ENCODE assay signal across 15 cellular contexts in genomic region chr7:30772984-30773383, GRCh38. TPM values are rescaled to one million over a fixed set of nuclear protein-coding genes. Genes with fewer than 3 reads are reported as not detected.
DNase-seq lines count a peak whose midpoint lies in the region; ATAC-seq, FAIRE-seq and TF ChIP-seq lines count a peak whose summit lies in the region.
"Had no signal": no experiment of that assay in that cellular context is flagged by ENCODE, and none has a peak within 500 bp of the region (broad histone marks: within the 10 kb centered on the region; RNA-seq: fewer than 3 reads in every experiment).

No MANE protein-coding gene starts in this region.

- POLR2A ChIA-PET in CD8-positive, alpha-beta memory T cell (lab: Charles Lee) = no interaction called here
- POLR2A ChIA-PET in K562 (lab: Yijun Ruan, JAX) = interaction anchor here (0.9 to 1.2 kb wide), 2 partner anchors 9 to 93 kb away, joined by 3 read pairs; no protein-coding TSS in a partner anchor

- no peak overlapping the region for H3K27ac ChIP-seq in ACC112 (ENCODE audit: low read depth, low read length)
- peak overlapping the region; percentile 72 for H3K27ac ChIP-seq in CD8-positive, alpha-beta memory T cell (ENCODE audit: low read depth, low read length)
- no peak overlapping the region for H3K27ac ChIP-seq in K562 (ENCODE audit: extremely low read depth, low read depth, low read length)
- H3K27ac ChIP-seq: KMS-11 had no signal

- TF ChIP-seq EP300 in K562 (IDR thresholded peaks at IDR 0.05; ENCODE audit: low read length) = no peak

- H3K27me3 Mint-ChIP-seq in CD8-positive, alpha-beta memory T cell = no peaks in the 10 kb centered on the region
- peaks cover 2% of the 10 kb centered on the region for H3K27me3 Mint-ChIP-seq in nephron (ENCODE audit: low read depth)
- no peaks in the 10 kb centered on the region for H3K27me3 Mint-ChIP-seq in effector memory CD8-positive, alpha-beta T cell

- H3K9me3 Mint-ChIP-seq in CD8-positive, alpha-beta memory T cell = no peaks in the 10 kb centered on the region
- no peaks in the 10 kb centered on the region for H3K9me3 Mint-ChIP-seq in nephron
- no peaks in the 10 kb centered on the region for H3K9me3 Mint-ChIP-seq in effector memory CD8-positive, alpha-beta T cell
- no peaks in the 10 kb centered on the region for H3K9me3 Mint-ChIP-seq in stimulated activated effector memory CD8-positive, alpha-beta T cell treated with anti-CD3 and anti-CD28 coated beads, Interleukin-12 subunit alpha, Interleukin-12 subunit beta, amount 100 ng/mL, for 72 hours

- H3K79me2 ChIP-seq in ACC112 (ENCODE audit: control insufficient read depth, insufficient read depth, low read length, unreplicated experiment) (peaks cover 10% of the 10 kb centered on the region), K562 (ENCODE audit: control insufficient read depth, insufficient read depth, low read length) (peaks cover 63% of the 10 kb centered on the region)

- H2AFZ ChIP-seq in ACC112 (ENCODE audit: low read length, unreplicated experiment) (no peak overlapping the region), K562 (ENCODE audit: low read depth, low read length) (no peak overlapping the region)

- H3K36me3 ChIP-seq in ACC112 (ENCODE audit: insufficient read depth, low read length) (no peaks in the 10 kb centered on the region), K562 (ENCODE audit: control insufficient read depth, insufficient read depth, low read length) (peaks cover 15% of the 10 kb centered on the region)
- H3K36me3 ChIP-seq in CD8-positive, alpha-beta memory T cell (ENCODE audit: insufficient read depth, low read length) = no peaks in the 10 kb centered on the region

- TF ChIP-seq CTCF in K562 (IDR thresholded peaks at IDR 0.05 in 2 of 3, conservative IDR thresholded peaks at IDR 0.05 in 1 of 3; ENCODE audit: insufficient read depth in 2 of 3, low read depth in 1 of 3, low read length in 3 of 3) (no peak), nephron (IDR thresholded peaks at IDR 0.05; ENCODE audit: unreplicated experiment in 3 of 3) (no peak)

- no peak for TF ChIP-seq POLR2A in K562 (conservative IDR thresholded peaks at IDR 0.05)

- H3K9me3 ChIP-seq in CD8-positive, alpha-beta memory T cell (ENCODE audit: low read length) = no peaks in the 10 kb centered on the region
- no peaks in the 10 kb centered on the region for H3K9me3 ChIP-seq in K562 (replicated peaks; ENCODE audit: control insufficient read depth, insufficient read depth, low read depth, low read length)

- H4K20me1 ChIP-seq in K562 (replicated peaks; ENCODE audit: control insufficient read depth, insufficient read depth, low read length) = no peaks in the 10 kb centered on the region

- no peak overlapping the region for H3K27ac Mint-ChIP-seq in CD8-positive, alpha-beta memory T cell
- H3K27ac Mint-ChIP-seq in nephron = no peak overlapping the region
- H3K27ac Mint-ChIP-seq in effector memory CD8-positive, alpha-beta T cell = no peak overlapping the region
- H3K27ac Mint-ChIP-seq in stimulated activated effector memory CD8-positive, alpha-beta T cell treated with anti-CD3 and anti-CD28 coated beads, Interleukin-12 subunit alpha, Interleukin-12 subunit beta, amount 100 ng/mL, for 72 hours = no peak overlapping the region

- H3K4me1 ChIP-seq in ACC112 (ENCODE audit: control insufficient read depth, insufficient read depth, low read length, unreplicated experiment) (peaks cover 7% of the 10 kb centered on the region), K562 (replicated peaks in 1 of 2; ENCODE audit: control insufficient read depth in 2 of 2, insufficient read depth in 2 of 2, low read length in 2 of 2) (peaks cover 19 to 24% of the 10 kb centered on the region in 2 experiments)
- no peaks in the 10 kb centered on the region for H3K4me1 ChIP-seq in CD8-positive, alpha-beta memory T cell (ENCODE audit: insufficient read depth, low read length)

- intact Hi-C loops in K562 (cut with micrococcal nuclease) = loop anchor here (5.0 kb wide), 1 partner anchor 491 kb away; the partner anchor contains the start of gene ZNRF2

- DNase-seq in CD8-positive, alpha-beta memory T cell = no peak
- DNase-seq in K562 (ENCODE audit: extremely low read depth in 1 of 4, low spot score in 3 of 4) = no peak
- no peak for DNase-seq in effector memory CD8-positive, alpha-beta T cell
- no peak for DNase-seq in stimulated activated effector memory CD8-positive, alpha-beta T cell treated with anti-CD3 and anti-CD28 coated beads, Interleukin-12 subunit alpha, Interleukin-12 subunit beta, amount 100 ng/mL, for 72 hours (ENCODE audit: low spot score in 2 of 2)
- no peak for DNase-seq in NCI-H146 (lab: John Stamatoyannopoulos, UW)
- DNase-seq: DMS53, NCI-H187 treated with DMSO at 0.1 percent for 48 hours, NCI-H226, NCI-H524, NCI-H82 had no signal

- WGBS in K562 (ENCODE audit: insufficient coverage, low coverage, missing lambda C conversion rate) = 60% methylated on average over 6 of the region's 6 CpGs

- peak overlapping the region; percentile 80; the same call in 1 of the 2 replicates for H3K4me2 ChIP-seq in K562 (ENCODE audit: insufficient read depth, low read length)

- H3K4me3 Mint-ChIP-seq in CD8-positive, alpha-beta memory T cell = peak overlapping the region in 1 of 7 donors; percentile 90
- H3K4me3 Mint-ChIP-seq in nephron = peak overlapping the region in 2 of 3 experiments; percentile 93
- H3K4me3 Mint-ChIP-seq in effector memory CD8-positive, alpha-beta T cell = no peak overlapping the region
- H3K4me3 Mint-ChIP-seq in stimulated activated effector memory CD8-positive, alpha-beta T cell treated with anti-CD3 and anti-CD28 coated beads, Interleukin-12 subunit alpha, Interleukin-12 subunit beta, amount 100 ng/mL, for 72 hours = no peak overlapping the region

- CTCF ChIA-PET in CD8-positive, alpha-beta memory T cell (lab: Charles Lee) = no interaction called here
- CTCF ChIA-PET in K562 (lab: Yijun Ruan, JAX; ENCODE audit: low intra/inter-chr PET ratio) = no interaction called here

- FAIRE-seq in K562 (lab: Jason Lieb, UNC) = no peak
- FAIRE-seq: HepG2 had no signal

- in situ Hi-C loops in K562 (cut with MboI) = no loop called here

- peaks cover 9 to 12% (median 11%) of the 10 kb centered on the region in 3 donors for H3K4me1 Mint-ChIP-seq in CD8-positive, alpha-beta memory T cell
- H3K4me1 Mint-ChIP-seq in nephron = peaks cover 19% of the 10 kb centered on the region
- peaks cover 3 to 4% of the 10 kb centered on the region in 2 donors for H3K4me1 Mint-ChIP-seq in effector memory CD8-positive, alpha-beta T cell (ENCODE audit: low read depth in 2 of 2)
- H3K4me1 Mint-ChIP-seq in stimulated activated effector memory CD8-positive, alpha-beta T cell treated with anti-CD3 and anti-CD28 coated beads, Interleukin-12 subunit alpha, Interleukin-12 subunit beta, amount 100 ng/mL, for 72 hours = peaks cover 6% of the 10 kb centered on the region

- TF ChIP-seq RAD21 in K562 (CRISPR knock-in tag; conservative IDR thresholded peaks at IDR 0.05 in 1 of 2, IDR thresholded peaks at IDR 0.05 in 1 of 2) = no peak

- peaks cover 2% of the 10 kb centered on the region for H3K9me1 ChIP-seq in K562 (ENCODE audit: control insufficient read depth, insufficient read depth, low read length)

- H3K36me3 Mint-ChIP-seq in CD8-positive, alpha-beta memory T cell = peaks cover 0 to 2% (median 0%) of the 10 kb centered on the region in 3 donors
- no peaks in the 10 kb centered on the region for H3K36me3 Mint-ChIP-seq in nephron (ENCODE audit: low read depth)
- peaks cover 3% of the 10 kb centered on the region for H3K36me3 Mint-ChIP-seq in effector memory CD8-positive, alpha-beta T cell (ENCODE audit: insufficient read depth)
- H3K36me3 Mint-ChIP-seq in stimulated activated effector memory CD8-positive, alpha-beta T cell treated with anti-CD3 and anti-CD28 coated beads, Interleukin-12 subunit alpha, Interleukin-12 subunit beta, amount 100 ng/mL, for 72 hours = no peaks in the 10 kb centered on the region

- ATAC-seq in K562 (no peak), GM21529 (IDR thresholded peaks at IDR 0.05; ENCODE audit: unreplicated experiment) (no peak)
- ATAC-seq in effector memory CD8-positive, alpha-beta T cell (replicated peaks) = no peak
- ATAC-seq in stimulated activated effector memory CD8-positive, alpha-beta T cell treated with anti-CD3 and anti-CD28 coated beads, Interleukin-12 subunit alpha, Interleukin-12 subunit beta, amount 100 ng/mL, for 72 hours = no peak

- H3K27me3 ChIP-seq in ACC112 (ENCODE audit: insufficient read depth, low read length) = no peaks in the 10 kb centered on the region
- no peaks in the 10 kb centered on the region for H3K27me3 ChIP-seq in CD8-positive, alpha-beta memory T cell (ENCODE audit: insufficient read depth, low read length, poor library complexity, severe bottlenecking)
- H3K27me3 ChIP-seq in K562 (ENCODE audit: control insufficient read depth in 2 of 2, insufficient read depth in 2 of 2, low read length in 2 of 2) = no peaks in the 10 kb centered on the region

- H3K4me3 ChIP-seq in ACC112 (ENCODE audit: low read depth, low read length) (peak overlapping the region; percentile 94; the same call in 1 of the 2 replicates), K562 (no peak overlapping the region)
- no peak overlapping the region for H3K4me3 ChIP-seq in CD8-positive, alpha-beta memory T cell (ENCODE audit: low read length)

- H3K9ac ChIP-seq in K562 (ENCODE audit: insufficient read depth in 1 of 2, low read depth in 2 of 2, low read length in 2 of 2) = no peak overlapping the region; a peak in 1 of 4 replicates

- BruUV-seq in K562 (replicated peaks; lab: Mats Ljungman, UMichigan) = no TSS peak

RNA-seq across cellular contexts. Expression of gene MINDY4, which starts 1.8 kb away (rescaled TPM):
- total RNA-seq in CD8-positive, alpha-beta memory T cell = 1 to 10 TPM; 2.4 to 2.6 TPM
- 1.0 TPM for polyA plus RNA-seq in CD8-positive, alpha-beta memory T cell
- 30.4 and 31.9 TPM in 2 replicates for total RNA-seq in K562 (2011; cell fraction: chromatin; rRNA removed; ENCODE audit: low replicate concordance)
- 15.9 and 17.5 TPM in 2 replicates for total RNA-seq in K562 (2011; cell fraction: nucleolus; rRNA removed)
- total RNA-seq in K562 (2011; cell fraction: nucleoplasm; rRNA removed) = 20.6 and 29.6 TPM in 2 replicates
- total RNA-seq in K562 (2014; rRNA removed) = 11.0 and 13.0 TPM in 2 replicates
- 9.9 and 11.9 TPM in 2 replicates for total RNA-seq in K562 (2014; rRNA removed; fragmentation: Illumina TruSeq; extraction: Trizol)
- 14.1 and 14.4 TPM in 2 replicates for total RNA-seq in K562 (2015; rRNA removed; fragmentation: Illumina TruSeq; extraction: Trizol)
- total RNA-seq in K562 (2021) = 12.6 and 13.1 TPM in 2 replicates
- polyA plus RNA-seq in K562 (2011; rRNA removed) = 4.9 and 8.1 TPM in 2 replicates
- 3.5 and 6.6 TPM in 2 replicates for polyA plus RNA-seq in K562 (2011; cell fraction: cytosol; rRNA removed)
- 14.3 and 27.5 TPM in 2 replicates for polyA plus RNA-seq in K562 (2011; cell fraction: nucleus; rRNA removed)
- 8.7 and 10.6 TPM in 2 replicates for polyA plus RNA-seq in K562 (2012)
- 13.6 and 16.7 TPM in 2 replicates for polyA plus RNA-seq in K562 (2014; fragmentation: Illumina TruSeq; extraction: Trizol)
- 1 to 10 TPM; 2.1 to 2.3 TPM for polyA plus RNA-seq in K562 (2014; fragmentation: Nextera tagmentation; extraction: Ambion mirVana)
- polyA plus RNA-seq in K562 (2014; rRNA removed) = 9.7 and 10.0 TPM in 2 replicates
- polyA minus RNA-seq in K562 (2011; rRNA and poly(A)+ RNA removed) = 8.8 and 10.5 TPM in 2 replicates
- 4.8 and 6.0 TPM in 2 replicates for polyA minus RNA-seq in K562 (2011; cell fraction: cytosol; rRNA and poly(A)+ RNA removed)
- polyA minus RNA-seq in K562 (2011; cell fraction: nucleus; rRNA and poly(A)+ RNA removed) = 21.9 and 22.3 TPM in 2 replicates
- total RNA-seq: HepG2 had no signal
- polyA plus RNA-seq: HepG2 had no signal

RNA-seq across cellular contexts. Expression of gene INMT, which starts 21.0 kb away (rescaled TPM):
- total RNA-seq in CD8-positive, alpha-beta memory T cell = under 1 TPM in 1 of 2 experiments, not detected in 1; 0.18 TPM
- 0.08 TPM for polyA plus RNA-seq in CD8-positive, alpha-beta memory T cell
- total RNA-seq in K562 (2011; cell fraction: chromatin; rRNA removed; ENCODE audit: low replicate concordance) = not detected in 2 replicates
- not detected in 2 replicates for total RNA-seq in K562 (2011; cell fraction: nucleolus; rRNA removed)
- total RNA-seq in K562 (2011; cell fraction: nucleoplasm; rRNA removed) = not detected in 2 replicates
- total RNA-seq in K562 (2014; rRNA removed) (not detected in 2 replicates), K562 (2014; rRNA removed; fragmentation: Illumina TruSeq; extraction: Trizol) (not detected in 2 replicates), K562 (2015; rRNA removed; fragmentation: Illumina TruSeq; extraction: Trizol) (0.04 TPM in 1 of 2 replicates, not detected in the other), K562 (2021) (0.11 and 0.27 TPM in 2 replicates)
- polyA plus RNA-seq in K562 (2011; rRNA removed) (not detected in 2 replicates), K562 (2014; fragmentation: Illumina TruSeq; extraction: Trizol) (not detected in 2 replicates), K562 (2014; fragmentation: Nextera tagmentation; extraction: Ambion mirVana) (not detected), K562 (2014; rRNA removed) (not detected in 2 replicates)
- polyA plus RNA-seq in K562 (2011; cell fraction: cytosol; rRNA removed) = not detected in 2 replicates
- not detected in 2 replicates for polyA plus RNA-seq in K562 (2011; cell fraction: nucleus; rRNA removed)
- polyA plus RNA-seq in K562 (2012) = 0.05 TPM in 1 of 2 replicates, not detected in the other
- not detected in 2 replicates for polyA minus RNA-seq in K562 (2011; rRNA and poly(A)+ RNA removed)
- polyA minus RNA-seq in K562 (2011; cell fraction: cytosol; rRNA and poly(A)+ RNA removed) = not detected in 2 replicates
- polyA minus RNA-seq in K562 (2011; cell fraction: nucleus; rRNA and poly(A)+ RNA removed) = not detected in 2 replicates
- total RNA-seq: HepG2 had no signal
- polyA plus RNA-seq: HepG2 had no signal

Comparison
In these comparisons a context has a peak if more than half of its experiments do, and no peak if none do; other contexts are left out.
1. H3K4me3 Mint-ChIP-seq: peak in nephron (2 of 3); none in effector memory CD8-positive, alpha-beta T cell (0 of 2) and stimulated activated effector memory CD8-positive, alpha-beta T cell treated with anti-CD3 and anti-CD28 coated beads, Interleukin-12 subunit alpha, Interleukin-12 subunit beta, amount 100 ng/mL, for 72 hours (single experiment).